Comparison of ENCODE assay signal across 12 cellular contexts in genomic region chr4:3286335-3287175, GRCh38. TPM values are rescaled to one million over a fixed set of nuclear protein-coding genes. Genes with fewer than 3 reads are reported as not detected.
DNase-seq lines count a peak whose midpoint lies in the region; ATAC-seq, FAIRE-seq and TF ChIP-seq lines count a peak whose summit lies in the region.
"Had no signal": no experiment of that assay in that cellular context is flagged by ENCODE, and none has a peak within 500 bp of the region (broad histone marks: within the 10 kb centered on the region; RNA-seq: fewer than 3 reads in every experiment).

No MANE protein-coding gene starts in this region.

- H3K27me3 ChIP-seq in effector memory CD4-positive, alpha-beta T cell (replicated peaks; ENCODE audit: control insufficient read depth, insufficient read depth, low read length, poor library complexity, severe bottlenecking), result no peaks in the 10 kb centered on the region

- POLR2A ChIA-PET in RWPE1 (lab: Yijun Ruan, JAX; ENCODE audit: low non-redundant PET), result no interaction called here

- H3K4me1 ChIP-seq in effector memory CD4-positive, alpha-beta T cell (ENCODE audit: control insufficient read depth, insufficient read depth, low read length, poor library complexity, severe bottlenecking), result peaks cover 2% of the 10 kb centered on the region

- CTCF ChIA-PET in RWPE1 (lab: Yijun Ruan, JAX), result interaction anchor here (0.6 kb wide), 1 partner anchor 92 kb away, joined by 3 read pairs; no protein-coding TSS in a partner anchor

- peak; percentile 80 for ATAC-seq in HG02763 (IDR thresholded peaks at IDR 0.05; ENCODE audit: unreplicated experiment)
- ATAC-seq: CD8-positive, alpha-beta T cell; gastroesophageal sphincter had no signal

- FAIRE-seq in frontal cortex (lab: Jason Lieb, UNC), result no peak

- no peak for TF ChIP-seq CTCF in GM13976 (IDR thresholded peaks at IDR 0.05; ENCODE audit: borderline replicate concordance, control extremely low read depth, extremely low read depth, insufficient read depth, missing control alignments)
- no peak for TF ChIP-seq CTCF in RWPE1 (conservative IDR thresholded peaks at IDR 0.05; ENCODE audit: low read depth)

- no peaks in the 10 kb centered on the region for H3K36me3 ChIP-seq in effector memory CD4-positive, alpha-beta T cell (ENCODE audit: control insufficient read depth, insufficient read depth, low read length)
- H3K36me3 ChIP-seq: colonic mucosa, gastroesophageal sphincter had no signal

- in situ Hi-C loops in GM13976 (cut with MboI; ENCODE audit: low sequenced_read_pairs, unreplicated experiment), result no loop called here

- H3K27ac ChIP-seq in RWPE1, result peak overlapping the region; percentile 42
- no peak overlapping the region for H3K27ac ChIP-seq in effector memory CD4-positive, alpha-beta T cell (ENCODE audit: insufficient read depth, low read length, poor library complexity, severe bottlenecking)
- H3K27ac ChIP-seq: colonic mucosa, gastroesophageal sphincter had no signal

- DNase-seq in GM13976 (ENCODE audit: low spot score), result peak; percentile 88
- no peak for DNase-seq in RWPE1 (ENCODE audit: low spot score)
- peak; percentile 85 for DNase-seq in mesenteric fat pad (ENCODE audit: low spot score)
- no peak for DNase-seq in NCI-H2081 (lab: John Stamatoyannopoulos, UW)
- DNase-seq in effector memory CD4-positive, alpha-beta T cell, result no peak
- DNase-seq in activated gamma-delta T cell treated with Interleukin-2 at 50 U/mL for 16 hours, result no peak
- no peak for DNase-seq in frontal cortex (ENCODE audit: low spot score in 2 of 2)
- DNase-seq: CD8-positive, alpha-beta T cell; colonic mucosa had no signal

- no peaks in the 10 kb centered on the region for H3K9me3 ChIP-seq in effector memory CD4-positive, alpha-beta T cell (ENCODE audit: control insufficient read depth, low read length)
- H3K9me3 ChIP-seq: colonic mucosa, gastroesophageal sphincter had no signal

- no peak overlapping the region for H3K4me3 ChIP-seq in effector memory CD4-positive, alpha-beta T cell (ENCODE audit: insufficient read depth, low read depth, low read length, poor library complexity, severe bottlenecking)
- H3K4me3 ChIP-seq: colonic mucosa, gastroesophageal sphincter, smooth muscle cell had no signal

RNA-seq across cellular contexts. Expression of gene RGS12, which starts 6.3 kb away (rescaled TPM):
- total RNA-seq in mesenteric fat pad, result 26.3 TPM
- 72.2 TPM for total RNA-seq in frontal cortex

RNA-seq across cellular contexts. Expression of gene MSANTD1, which starts 37.6 kb away (rescaled TPM):
- total RNA-seq in mesenteric fat pad (0.80 TPM), frontal cortex (6.5 TPM)

Comparison
In these comparisons a context has a peak if more than half of its experiments do, and no peak if none do; other contexts are left out.
1. DNase-seq: peak in GM13976 (single experiment) and mesenteric fat pad (single experiment); none in RWPE1 (single experiment), NCI-H2081 (0 of 2), effector memory CD4-positive, alpha-beta T cell (0 of 3), activated gamma-delta T cell treated with Interleukin-2 at 50 U/mL for 16 hours (single experiment) and frontal cortex (0 of 2).